ENCODE assay signal across 14 cellular contexts in genomic region chr19:2695288-2695866, GRCh38. TPM values are rescaled to one million over a fixed set of nuclear protein-coding genes. Genes with fewer than 3 reads are reported as not detected.
DNase-seq lines count a peak whose midpoint lies in the region; ATAC-seq, FAIRE-seq and TF ChIP-seq lines count a peak whose summit lies in the region.
"Had no signal": no experiment of that assay in that cellular context is flagged by ENCODE, and none has a peak within 500 bp of the region (broad histone marks: within the 10 kb centered on the region; RNA-seq: fewer than 3 reads in every experiment).

No MANE protein-coding gene starts in this region.

- H3K36me3 ChIP-seq in pancreas (no peaks in the 10 kb centered on the region), gastrocnemius medialis (no peaks in the 10 kb centered on the region)
- H3K36me3 ChIP-seq: brain microvascular endothelial cell had no signal

- H3K4me1 Mint-ChIP-seq in Calu3 (ENCODE audit: low read depth, unreplicated experiment) = peaks cover 8% of the 10 kb centered on the region
- peaks cover 80% of the 10 kb centered on the region for H3K4me1 Mint-ChIP-seq in activated B cell treated with CpG ODN at 0.5 μM for 24 hours
- H3K4me1 Mint-ChIP-seq: nephron had no signal

- intact Hi-C loops in Calu3 (cut with micrococcal nuclease; ENCODE audit: unreplicated experiment) (no loop called here), activated B cell treated with CpG ODN at 0.5 μM for 24 hours (cut with micrococcal nuclease) (loop anchor here (2.0 kb wide), 1 partner anchor 15 kb away; no protein-coding TSS in a partner anchor), cardiac septum (cut with DNase I) (loop anchor here (2.0 kb wide), 1 partner anchor 25 kb away; the partner anchor contains the start of gene DIRAS1), pancreas (cut with DNase I) (no loop called here), gastrocnemius medialis (cut with DNase I; ENCODE audit: low total_unique reads) (no loop called here)

- POLR2A ChIA-PET in activated B cell treated with CpG ODN at 0.5 μM for 24 hours (lab: Charles Lee) = interaction anchor here (0.7 to 3.3 kb wide), 5 partner anchors 9 to 43 kb away, joined by 3 to 21 read pairs (median 8); no protein-coding TSS in a partner anchor
- POLR2A ChIA-PET in HEK293T (lab: Yijun Ruan, JAX) = no interaction called here

- H3K4me3 Mint-ChIP-seq in Calu3 (ENCODE audit: low read depth, unreplicated experiment) = no peak overlapping the region
- peak overlapping the region; percentile 63 for H3K4me3 Mint-ChIP-seq in activated B cell treated with CpG ODN at 0.5 μM for 24 hours
- H3K4me3 Mint-ChIP-seq: activated CD4-positive, alpha-beta memory T cell treated with anti-CD3 and anti-CD28 coated beads for 36 hours; nephron had no signal

- DNase-seq in Calu3 = peak; percentile 3
- no peak for DNase-seq in activated B cell treated with CpG ODN at 0.5 μM for 24 hours
- DNase-seq in cardiac septum (ENCODE audit: low spot score) = peak; percentile 84
- DNase-seq in pancreas = peak in 1 of 6 donors; percentile 34
- no peak for DNase-seq in gastrocnemius medialis
- no peak for DNase-seq in HEK293T (ENCODE audit: extremely low spot score)
- DNase-seq: activated CD4-positive, alpha-beta memory T cell treated with anti-CD3 and anti-CD28 coated beads for 36 hours; brain microvascular endothelial cell; glutamatergic neuron; NCI-H1694 had no signal

- TF ChIP-seq POLR2A in gastrocnemius medialis (IDR thresholded peaks at IDR 0.05) = no peak

- H3K4me1 ChIP-seq in pancreas (peaks cover 0 to 5% (median 0%) of the 10 kb centered on the region in 3 donors), gastrocnemius medialis (peaks cover 7 to 8% of the 10 kb centered on the region in 2 donors)

- H3K27ac Mint-ChIP-seq in Calu3 (ENCODE audit: unreplicated experiment) (no peak overlapping the region), activated B cell treated with CpG ODN at 0.5 μM for 24 hours (peak overlapping the region; percentile 94)
- H3K27ac Mint-ChIP-seq: activated CD4-positive, alpha-beta memory T cell treated with anti-CD3 and anti-CD28 coated beads for 36 hours; nephron had no signal

- in situ Hi-C loops in gastrocnemius medialis (cut with MboI; ENCODE audit: low sequenced_read_pairs in 4 of 4) = no loop called here

- H3K36me3 Mint-ChIP-seq in Calu3 (ENCODE audit: insufficient read depth, unreplicated experiment) (no peaks in the 10 kb centered on the region), activated B cell treated with CpG ODN at 0.5 μM for 24 hours (ENCODE audit: low read depth) (peaks cover 40% of the 10 kb centered on the region)
- H3K36me3 Mint-ChIP-seq: activated CD4-positive, alpha-beta memory T cell treated with anti-CD3 and anti-CD28 coated beads for 36 hours had no signal

- H3K9me3 Mint-ChIP-seq in Calu3 (ENCODE audit: low read depth, unreplicated experiment) (no peaks in the 10 kb centered on the region), activated B cell treated with CpG ODN at 0.5 μM for 24 hours (no peaks in the 10 kb centered on the region)
- H3K9me3 Mint-ChIP-seq: activated CD4-positive, alpha-beta memory T cell treated with anti-CD3 and anti-CD28 coated beads for 36 hours; nephron had no signal

- WGBS in pancreas, 2 donors = 39 to 42% methylated on average over 14 of the region's 14 CpGs

- H3K27me3 ChIP-seq in pancreas (no peaks in the 10 kb centered on the region), gastrocnemius medialis (no peaks in the 10 kb centered on the region)

- peak; percentile 2 for ATAC-seq in activated B cell treated with CpG ODN at 0.5 μM for 24 hours (ENCODE audit: low read depth)
- ATAC-seq in pancreas = peak; percentile 48 to 89 (median 66)
- ATAC-seq in gastrocnemius medialis = no peak
- ATAC-seq in HG02852 (IDR thresholded peaks at IDR 0.05; ENCODE audit: unreplicated experiment) = no peak
- ATAC-seq in HG03039 (IDR thresholded peaks at IDR 0.05; ENCODE audit: unreplicated experiment) = no peak

- BruUV-seq in Calu3 (replicated peaks; lab: Mats Ljungman, UMichigan) = no TSS peak

- no peak for TF ChIP-seq CTCF in Calu3 (IDR thresholded peaks at IDR 0.05; ENCODE audit: unreplicated experiment)
- TF ChIP-seq CTCF in activated B cell treated with CpG ODN at 0.5 μM for 24 hours (IDR thresholded peaks at IDR 0.05) = no peak
- TF ChIP-seq CTCF in pancreas (IDR thresholded peaks at IDR 0.05) = no peak
- TF ChIP-seq CTCF in gastrocnemius medialis (IDR thresholded peaks at IDR 0.05 in 4 of 5, conservative IDR thresholded peaks at IDR 0.05 in 1 of 5) = no peak

- no peak overlapping the region for H3K4me3 ChIP-seq in pancreas
- no peak overlapping the region for H3K4me3 ChIP-seq in gastrocnemius medialis

- peaks cover 28% of the 10 kb centered on the region for H3K27me3 Mint-ChIP-seq in Calu3 (ENCODE audit: unreplicated experiment)
- no peaks in the 10 kb centered on the region for H3K27me3 Mint-ChIP-seq in activated B cell treated with CpG ODN at 0.5 μM for 24 hours
- H3K27me3 Mint-ChIP-seq: activated CD4-positive, alpha-beta memory T cell treated with anti-CD3 and anti-CD28 coated beads for 36 hours had no signal

- H3K9me3 ChIP-seq in pancreas (no peaks in the 10 kb centered on the region), gastrocnemius medialis (no peaks in the 10 kb centered on the region)

- CTCF ChIA-PET in Calu3 (lab: Charles Lee) = no interaction called here
- CTCF ChIA-PET in activated B cell treated with CpG ODN at 0.5 μM for 24 hours (lab: Charles Lee) = no interaction called here
- CTCF ChIA-PET in HEK293T (lab: Yijun Ruan, JAX) = no interaction called here

- H3K27ac ChIP-seq in pancreas (peak overlapping the region in 3 of 4 donors; percentile 38 to 81 (median 76)), gastrocnemius medialis (no peak overlapping the region)
- H3K27ac ChIP-seq: brain microvascular endothelial cell, C4-2B had no signal

- FAIRE-seq in pancreas (lab: Jason Lieb, UNC) = no peak

TF ChIP-seq in HEK293T, 16 proteins besides CTCF, POLR2A, EP300 and RAD21:
- TF ChIP-seq FOXK2 (IDR thresholded peaks at IDR 0.05) = no peak
- TF ChIP-seq LEF1 (IDR thresholded peaks at IDR 0.05; ENCODE audit: borderline replicate concordance) = no peak
- TF ChIP-seq ELF4 (IDR thresholded peaks at IDR 0.05) = no peak
- no peak for TF ChIP-seq HDGF (IDR thresholded peaks at IDR 0.05; ENCODE audit: borderline replicate concordance)
- TF ChIP-seq TARDBP (IDR thresholded peaks at IDR 0.05) = no peak
- TF ChIP-seq SP1 (IDR thresholded peaks at IDR 0.05) = no peak
- no peak for TF ChIP-seq NFRKB (IDR thresholded peaks at IDR 0.05)
- no peak for TF ChIP-seq SUZ12 (IDR thresholded peaks at IDR 0.05)
- no peak for TF ChIP-seq L3MBTL2 (conservative IDR thresholded peaks at IDR 0.05)
- no peak for TF ChIP-seq PKNOX1 (IDR thresholded peaks at IDR 0.05)
- TF ChIP-seq BHLHE40 (IDR thresholded peaks at IDR 0.05; ENCODE audit: borderline replicate concordance) = no peak
- TF ChIP-seq ARNT (IDR thresholded peaks at IDR 0.05) = no peak
- no peak for TF ChIP-seq FOXA1 (IDR thresholded peaks at IDR 0.05)
- TF ChIP-seq FOXM1 (IDR thresholded peaks at IDR 0.05; ENCODE audit: borderline replicate concordance) = no peak
- TF ChIP-seq ZNF384 (IDR thresholded peaks at IDR 0.05) = no peak
- TF ChIP-seq CTBP1 (IDR thresholded peaks at IDR 0.05; ENCODE audit: borderline replicate concordance) = no peak

RNA-seq across cellular contexts. Expression of gene GNG7, which starts 7.1 kb away (rescaled TPM):
- total RNA-seq in Calu3 (2022) (0.87 and 0.91 TPM in 2 replicates), activated B cell treated with CpG ODN at 0.5 μM for 24 hours (34.8 and 35.4 TPM in 2 replicates), cardiac septum (30.9 TPM), pancreas (1 to 10 TPM; 4.0 to 8.8 (median 5.9) TPM), gastrocnemius medialis (1 to 10 TPM in 1 of 4 donors, under 1 TPM in 3; 0.46 to 1.1 (median 0.62) TPM)
- polyA plus RNA-seq in pancreas = 1 to 10 TPM; 5.6 to 7.7 TPM

RNA-seq across cellular contexts. Expression of gene DIRAS1, which starts 25.8 kb away (rescaled TPM):
- total RNA-seq in Calu3 (2022) (0.17 and 0.51 TPM in 2 replicates), activated B cell treated with CpG ODN at 0.5 μM for 24 hours (6.4 and 7.7 TPM in 2 replicates), cardiac septum (113 TPM), pancreas (10 to 100 TPM in 1 of 6 donors, 1 to 10 TPM in 5; 2.7 to 16.3 (median 4.5) TPM), gastrocnemius medialis (1 to 10 TPM in 2 of 4 donors, under 1 TPM in 1, not detected in 1; 0.62 to 2.5 (median 2.0) TPM)
- polyA plus RNA-seq in pancreas = 1 to 10 TPM; 2.4 to 2.8 TPM

RNA-seq across cellular contexts. Expression of gene SLC39A3, which starts 44.4 kb away (rescaled TPM):
- total RNA-seq in Calu3 (2022) (25.0 and 28.2 TPM in 2 replicates), activated B cell treated with CpG ODN at 0.5 μM for 24 hours (33.8 and 34.3 TPM in 2 replicates), cardiac septum (17.9 TPM), pancreas (10 to 100 TPM in 5 of 6 donors, 1 to 10 TPM in 1; 8.7 to 15.2 (median 11.9) TPM), gastrocnemius medialis (10 to 100 TPM; 23.1 to 60.9 (median 27.1) TPM)
- 10 to 100 TPM; 15.9 to 25.6 TPM for polyA plus RNA-seq in pancreas

Comparison
In these comparisons a context has a peak if more than half of its experiments do, and no peak if none do; other contexts are left out.
1. DNase-seq: peak in Calu3 (single experiment) and cardiac septum (single experiment); none in activated B cell treated with CpG ODN at 0.5 μM for 24 hours (single experiment), gastrocnemius medialis (0 of 2) and HEK293T (single experiment).
2. ATAC-seq: peak in activated B cell treated with CpG ODN at 0.5 μM for 24 hours (single experiment) and pancreas (4 of 4); none in gastrocnemius medialis (0 of 2), HG02852 (single experiment) and HG03039 (single experiment).
3. H3K27ac ChIP-seq: peak in pancreas (3 of 4); none in gastrocnemius medialis (0 of 4).
4. intact Hi-C loops: an anchor here in activated B cell treated with CpG ODN at 0.5 μM for 24 hours (2.0 kb wide) and cardiac septum (2.0 kb wide); none called in Calu3, pancreas and gastrocnemius medialis.